8 cellular contexts compared by ENCODE assay signal in the genomic region with DNA sequence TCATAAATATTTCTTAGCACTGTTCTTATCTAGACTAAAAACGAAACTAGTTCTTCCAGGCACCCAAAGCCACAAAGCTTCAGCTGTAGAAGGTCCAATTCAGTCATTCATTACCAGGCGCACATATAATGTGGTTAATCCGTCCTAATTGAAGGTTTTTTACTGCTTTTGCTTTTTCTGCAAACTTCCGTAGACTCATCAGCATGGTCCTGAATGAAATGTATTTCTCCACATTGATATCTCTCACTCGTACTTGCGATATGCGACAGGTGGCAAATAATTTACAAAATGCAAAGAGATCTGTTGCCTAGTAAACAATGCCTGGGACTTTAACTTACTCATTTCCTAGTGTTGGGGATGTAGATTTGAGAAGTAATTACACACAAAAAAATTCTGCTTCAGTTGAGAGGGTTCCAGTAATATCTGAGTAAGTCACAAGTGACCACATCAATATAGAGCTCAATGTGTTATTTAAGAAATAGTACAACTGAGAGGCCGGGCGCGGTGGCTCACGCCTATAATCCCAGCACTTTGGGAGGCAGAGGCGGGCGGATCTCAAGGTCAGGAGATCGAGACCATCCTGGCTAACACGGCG.
DNase-seq lines count a peak whose midpoint lies in the region; ATAC-seq and TF ChIP-seq lines count a peak whose summit lies in the region.

No MANE protein-coding gene starts in this region.

- TF ChIP-seq POLR2A in tibial nerve (IDR thresholded peaks at IDR 0.05) = no peak

- peak; percentile 50 for ATAC-seq in GM21447 (IDR thresholded peaks at IDR 0.05; ENCODE audit: unreplicated experiment)

- no peaks in the 10 kb centered on the region for H3K9me2 ChIP-seq in DOHH2 (replicated peaks; ENCODE audit: control insufficient read depth, low read length)

- peak; percentile 69 for DNase-seq in central memory CD4-positive, alpha-beta T cell
- no peak for DNase-seq in NCI-H524 (lab: John Stamatoyannopoulos, UW)
- no peak for DNase-seq in T1000 (lab: John Stamatoyannopoulos, UW)
- DNase-seq in NCI-H1092 (lab: John Stamatoyannopoulos, UW) = no peak
- no peak for DNase-seq in tibial nerve (ENCODE audit: low spot score in 2 of 2)

- TF ChIP-seq CTCF in DOHH2 (IDR thresholded peaks at IDR 0.05; ENCODE audit: low read depth, low read length, poor library complexity, severe bottlenecking) = no peak
- TF ChIP-seq CTCF in tibial nerve (IDR thresholded peaks at IDR 0.05) = no peak

- peak overlapping the region; percentile 83 to 99 (median 88) for H3K4me3 Mint-ChIP-seq in IgD-negative memory B cell

- no peaks in the 10 kb centered on the region for H3K79me2 ChIP-seq in DOHH2 (ENCODE audit: control insufficient read depth, low read length)

- H3K9me3 ChIP-seq in DOHH2 (ENCODE audit: control insufficient read depth, insufficient read depth, low read length) = no peaks in the 10 kb centered on the region
- no peaks in the 10 kb centered on the region for H3K9me3 ChIP-seq in tibial nerve

- H3K4me1 ChIP-seq in DOHH2 (ENCODE audit: control insufficient read depth, low read length) = peaks cover 71% of the 10 kb centered on the region
- peaks cover 0 to 14% (median 7%) of the 10 kb centered on the region in 4 donors for H3K4me1 ChIP-seq in tibial nerve

- H3K36me3 ChIP-seq in DOHH2 (ENCODE audit: control insufficient read depth, low read length) (peaks cover 9% of the 10 kb centered on the region; the same call in 1 of the 2 replicates), tibial nerve (no peaks in the 10 kb centered on the region)

- peaks cover 14% of the 10 kb centered on the region for H3F3A ChIP-seq in DOHH2 (ENCODE audit: control insufficient read depth, insufficient read depth)

- 87 to 90% methylated on average over 16 of the region's 16 CpGs for WGBS in tibial nerve, 2 donors

- peak overlapping the region; percentile 75 for H3K4me3 ChIP-seq in DOHH2 (ENCODE audit: low read length)
- H3K4me3 ChIP-seq in tibial nerve = peak overlapping the region in 2 of 4 donors; percentile 0 to 28

- H3K27me3 ChIP-seq in DOHH2 (ENCODE audit: control insufficient read depth, low read length) = no peaks in the 10 kb centered on the region
- no peaks in the 10 kb centered on the region for H3K27me3 ChIP-seq in tibial nerve

- no peaks in the 10 kb centered on the region for H3K9me3 Mint-ChIP-seq in IgD-negative memory B cell

- H3K4me2 ChIP-seq in DOHH2 (ENCODE audit: low read length) = peak overlapping the region; percentile 88

- TF ChIP-seq EP300 in tibial nerve (IDR thresholded peaks at IDR 0.05) = no peak

- peak overlapping the region; percentile 77 to 94 (median 85) for H3K27ac Mint-ChIP-seq in IgD-negative memory B cell

- no peaks in the 10 kb centered on the region for H4K20me1 ChIP-seq in DOHH2 (ENCODE audit: control insufficient read depth, insufficient read depth, low read depth, low read length)

- no peaks in the 10 kb centered on the region for H3K27me3 Mint-ChIP-seq in IgD-negative memory B cell

- H3K27ac ChIP-seq in DOHH2 (ENCODE audit: low read depth, low read length) = peak overlapping the region; percentile 50
- peak overlapping the region in 1 of 4 donors; percentile 41 for H3K27ac ChIP-seq in tibial nerve

- H3K36me3 Mint-ChIP-seq in IgD-negative memory B cell = no peaks in the 10 kb centered on the region

- peaks cover 45 to 58% (median 53%) of the 10 kb centered on the region in 3 donors for H3K4me1 Mint-ChIP-seq in IgD-negative memory B cell
